In genomic region chr2:173940208-173941020, GRCh38 we compare ENCODE assay signal across 14 cellular contexts. TPM values are rescaled to one million over a fixed set of nuclear protein-coding genes. Genes with fewer than 3 reads are reported as not detected.
DNase-seq lines count a peak whose midpoint lies in the region; ATAC-seq and TF ChIP-seq lines count a peak whose summit lies in the region.
"Had no signal": no experiment of that assay in that cellular context is flagged by ENCODE, and none has a peak within 500 bp of the region (broad histone marks: within the 10 kb centered on the region; RNA-seq: fewer than 3 reads in every experiment).

No MANE protein-coding gene starts in this region.

- H3K4me2 ChIP-seq in GM23338, result no peak overlapping the region

- peak overlapping the region; percentile 7 for H3K4me3 Mint-ChIP-seq in activated T-cell treated with anti-CD3 and anti-CD28 coated beads, Interleukin-2, amount 50 U/mL, for 24 hours
- H3K4me3 Mint-ChIP-seq in GM23338 (no peak overlapping the region; the same call in 2 of the 3 replicates), progenitor cell of endocrine pancreas (ENCODE audit: low read depth) (no peak overlapping the region)
- H3K4me3 Mint-ChIP-seq in activated T-helper 2 cell treated with anti-CD3 and anti-CD28 coated beads, Interferon-gamma antibody, Interleukin-2, Interleukin-4, amounts not matched to agents 10 μg/mL and 5 μg/mL and 100 μg/mL, durations not matched to agents 14 hours and 24 hours and 36 hours (ENCODE audit: low read depth), result no peak overlapping the region

- no peak overlapping the region for H2AFZ ChIP-seq in GM23338

- peak overlapping the region; percentile 84 for H3K27ac Mint-ChIP-seq in activated T-cell treated with anti-CD3 and anti-CD28 coated beads, Interleukin-2, amount 50 U/mL, for 24 hours
- H3K27ac Mint-ChIP-seq in GM23338 (peak overlapping the region; percentile 26; the same call in 1 of the 2 replicates), progenitor cell of endocrine pancreas (peak overlapping the region; percentile 53)
- H3K27ac Mint-ChIP-seq in activated T-helper 2 cell treated with anti-CD3 and anti-CD28 coated beads, Interferon-gamma antibody, Interleukin-2, Interleukin-4, amounts not matched to agents 10 μg/mL and 5 μg/mL and 100 μg/mL, durations not matched to agents 14 hours and 24 hours and 36 hours, result peak overlapping the region; percentile 81

- H3K36me3 Mint-ChIP-seq in activated T-cell treated with anti-CD3 and anti-CD28 coated beads, Interleukin-2, amount 50 U/mL, for 24 hours (ENCODE audit: low read depth), result peaks cover 61% of the 10 kb centered on the region
- H3K36me3 Mint-ChIP-seq in GM23338 (ENCODE audit: low read depth) (peaks cover 2% of the 10 kb centered on the region), progenitor cell of endocrine pancreas (ENCODE audit: insufficient read depth) (peaks cover 6% of the 10 kb centered on the region)
- peaks cover 48% of the 10 kb centered on the region for H3K36me3 Mint-ChIP-seq in activated T-helper 2 cell treated with anti-CD3 and anti-CD28 coated beads, Interferon-gamma antibody, Interleukin-2, Interleukin-4, amounts not matched to agents 10 μg/mL and 5 μg/mL and 100 μg/mL, durations not matched to agents 14 hours and 24 hours and 36 hours (ENCODE audit: low read depth)

- TF ChIP-seq CTCF in GM23338 (conservative IDR thresholded peaks at IDR 0.05; ENCODE audit: low read depth in 2 of 2) (no peak), progenitor cell of endocrine pancreas (IDR thresholded peaks at IDR 0.05; ENCODE audit: unreplicated experiment) (no peak), lower leg skin (IDR thresholded peaks at IDR 0.05) (no peak)

- H3K4me3 ChIP-seq in GM23338, result no peak overlapping the region
- H3K4me3 ChIP-seq in lower leg skin (ENCODE audit: low read depth, poor library complexity, severe bottlenecking), result no peak overlapping the region
- H3K4me3 ChIP-seq: colonic mucosa, ovary had no signal

- no peak for ATAC-seq in GM23338

- H3K27ac ChIP-seq in GM23338 (ENCODE audit: low read depth), result no peak overlapping the region
- H3K27ac ChIP-seq: colonic mucosa, HL-60, ovary had no signal

- no peaks in the 10 kb centered on the region for H3K9me2 ChIP-seq in GM23338 (ENCODE audit: insufficient read depth)

- H4K20me1 ChIP-seq in GM23338 (replicated peaks; ENCODE audit: insufficient read depth), result peaks cover 70% of the 10 kb centered on the region

- no peaks in the 10 kb centered on the region for H3K27me3 ChIP-seq in GM23338 (ENCODE audit: insufficient read depth)
- H3K27me3 ChIP-seq: BE2C, colonic mucosa, ovary had no signal

- H3F3A ChIP-seq in GM23338 (replicated peaks; ENCODE audit: low read depth), result no peaks in the 10 kb centered on the region

- H3K27me3 Mint-ChIP-seq in activated T-cell treated with anti-CD3 and anti-CD28 coated beads, Interleukin-2, amount 50 U/mL, for 24 hours, result no peaks in the 10 kb centered on the region
- no peaks in the 10 kb centered on the region for H3K27me3 Mint-ChIP-seq in GM23338 (ENCODE audit: insufficient read depth, low read depth, poor library complexity)
- H3K27me3 Mint-ChIP-seq in activated T-helper 2 cell treated with anti-CD3 and anti-CD28 coated beads, Interferon-gamma antibody, Interleukin-2, Interleukin-4, amounts not matched to agents 10 μg/mL and 5 μg/mL and 100 μg/mL, durations not matched to agents 14 hours and 24 hours and 36 hours (ENCODE audit: low read depth), result no peaks in the 10 kb centered on the region
- no peaks in the 10 kb centered on the region for H3K27me3 Mint-ChIP-seq in progenitor cell of endocrine pancreas

- H3K4me1 Mint-ChIP-seq in activated T-cell treated with anti-CD3 and anti-CD28 coated beads, Interleukin-2, amount 50 U/mL, for 24 hours (ENCODE audit: low read depth), result peaks cover 71% of the 10 kb centered on the region
- H3K4me1 Mint-ChIP-seq in GM23338, result peaks cover 40% of the 10 kb centered on the region
- H3K4me1 Mint-ChIP-seq in activated T-helper 2 cell treated with anti-CD3 and anti-CD28 coated beads, Interferon-gamma antibody, Interleukin-2, Interleukin-4, amounts not matched to agents 10 μg/mL and 5 μg/mL and 100 μg/mL, durations not matched to agents 14 hours and 24 hours and 36 hours (ENCODE audit: low read depth), result peaks cover 53% of the 10 kb centered on the region
- peaks cover 16% of the 10 kb centered on the region for H3K4me1 Mint-ChIP-seq in progenitor cell of endocrine pancreas (ENCODE audit: low read depth)

- H3K36me3 ChIP-seq in GM23338 (ENCODE audit: insufficient read depth), result no peaks in the 10 kb centered on the region
- H3K36me3 ChIP-seq: BE2C, colonic mucosa, ovary had no signal

- no peak for DNase-seq in activated T-cell treated with anti-CD3 and anti-CD28 coated beads, Interleukin-2, amount 50 U/mL, for 24 hours
- DNase-seq in activated T-cell treated with anti-CD3 and anti-CD28 coated beads for 4 hours, result no peak
- DNase-seq in GM23338 (ENCODE audit: low spot score), result no peak
- DNase-seq in activated T-helper 2 cell treated with anti-CD3 and anti-CD28 coated beads, Interferon-gamma antibody, Interleukin-2, Interleukin-4, amounts not matched to agents 10 μg/mL and 5 μg/mL and 100 μg/mL, durations not matched to agents 14 hours and 24 hours and 36 hours (ENCODE audit: low spot score), result no peak
- DNase-seq in progenitor cell of endocrine pancreas (ENCODE audit: low spot score, unreplicated experiment), result no peak
- DNase-seq in lower leg skin (ENCODE audit: low spot score in 2 of 2), result no peak
- DNase-seq in NCI-H226, result no peak
- DNase-seq in NCI-H1436 treated with DMSO at 0.1 percent for 48 hours (lab: John Stamatoyannopoulos, UW), result no peak
- DNase-seq: activated effector memory CD4-positive, alpha-beta T cell treated with Interleukin-2 at 50 U/mL for 16 hours; BE2C; colonic mucosa; ovary; stimulated activated CD4-positive, alpha-beta T cell treated with anti-CD3 and anti-CD28 coated beads, Interleukin-1b, Interleukin-23, amount 100 ng/mL, for 48 hours had no signal

- WGBS in lower leg skin, 2 donors, result 90 to 97% methylated on average over 5 of the region's 5 CpGs

- no peaks in the 10 kb centered on the region for H3K9me3 Mint-ChIP-seq in activated T-cell treated with anti-CD3 and anti-CD28 coated beads, Interleukin-2, amount 50 U/mL, for 24 hours
- H3K9me3 Mint-ChIP-seq in GM23338 (no peaks in the 10 kb centered on the region), progenitor cell of endocrine pancreas (ENCODE audit: low read depth) (no peaks in the 10 kb centered on the region)
- H3K9me3 Mint-ChIP-seq in activated T-helper 2 cell treated with anti-CD3 and anti-CD28 coated beads, Interferon-gamma antibody, Interleukin-2, Interleukin-4, amounts not matched to agents 10 μg/mL and 5 μg/mL and 100 μg/mL, durations not matched to agents 14 hours and 24 hours and 36 hours, result no peaks in the 10 kb centered on the region

- intact Hi-C loops in activated T-helper 2 cell treated with anti-CD3 and anti-CD28 coated beads, Interferon-gamma antibody, Interleukin-2, Interleukin-4, amounts not matched to agents 10 μg/mL and 5 μg/mL and 100 μg/mL, durations not matched to agents 14 hours and 24 hours and 36 hours (cut with micrococcal nuclease), result no loop called here
- intact Hi-C loops in lower leg skin (cut with DNase I; ENCODE audit: low total_unique reads), result no loop called here

- peaks cover 49% of the 10 kb centered on the region for H3K4me1 ChIP-seq in GM23338 (ENCODE audit: insufficient read depth)

- H3K79me2 ChIP-seq in GM23338 (replicated peaks; ENCODE audit: insufficient read depth), result peaks cover 100% of the 10 kb centered on the region

- TF ChIP-seq POLR2A in lower leg skin (IDR thresholded peaks at IDR 0.05), result no peak

TF ChIP-seq in GM23338, 12 proteins besides CTCF, POLR2A, EP300 and RAD21 (continues in another document):
- TF ChIP-seq, protein P1, sequence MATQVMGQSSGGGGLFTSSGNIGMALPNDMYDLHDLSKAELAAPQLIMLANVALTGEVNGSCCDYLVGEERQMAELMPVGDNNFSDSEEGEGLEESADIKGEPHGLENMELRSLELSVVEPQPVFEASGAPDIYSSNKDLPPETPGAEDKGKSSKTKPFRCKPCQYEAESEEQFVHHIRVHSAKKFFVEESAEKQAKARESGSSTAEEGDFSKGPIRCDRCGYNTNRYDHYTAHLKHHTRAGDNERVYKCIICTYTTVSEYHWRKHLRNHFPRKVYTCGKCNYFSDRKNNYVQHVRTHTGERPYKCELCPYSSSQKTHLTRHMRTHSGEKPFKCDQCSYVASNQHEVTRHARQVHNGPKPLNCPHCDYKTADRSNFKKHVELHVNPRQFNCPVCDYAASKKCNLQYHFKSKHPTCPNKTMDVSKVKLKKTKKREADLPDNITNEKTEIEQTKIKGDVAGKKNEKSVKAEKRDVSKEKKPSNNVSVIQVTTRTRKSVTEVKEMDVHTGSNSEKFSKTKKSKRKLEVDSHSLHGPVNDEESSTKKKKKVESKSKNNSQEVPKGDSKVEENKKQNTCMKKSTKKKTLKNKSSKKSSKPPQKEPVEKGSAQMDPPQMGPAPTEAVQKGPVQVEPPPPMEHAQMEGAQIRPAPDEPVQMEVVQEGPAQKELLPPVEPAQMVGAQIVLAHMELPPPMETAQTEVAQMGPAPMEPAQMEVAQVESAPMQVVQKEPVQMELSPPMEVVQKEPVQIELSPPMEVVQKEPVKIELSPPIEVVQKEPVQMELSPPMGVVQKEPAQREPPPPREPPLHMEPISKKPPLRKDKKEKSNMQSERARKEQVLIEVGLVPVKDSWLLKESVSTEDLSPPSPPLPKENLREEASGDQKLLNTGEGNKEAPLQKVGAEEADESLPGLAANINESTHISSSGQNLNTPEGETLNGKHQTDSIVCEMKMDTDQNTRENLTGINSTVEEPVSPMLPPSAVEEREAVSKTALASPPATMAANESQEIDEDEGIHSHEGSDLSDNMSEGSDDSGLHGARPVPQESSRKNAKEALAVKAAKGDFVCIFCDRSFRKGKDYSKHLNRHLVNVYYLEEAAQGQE (IDR thresholded peaks at IDR 0.05; ENCODE audit: unreplicated experiment), result no peak
- TF ChIP-seq POLR2AphosphoS5 (IDR thresholded peaks at IDR 0.05; ENCODE audit: low read depth) (no peak), NANOG (IDR thresholded peaks at IDR 0.05; ENCODE audit: borderline replicate concordance) (no peak), STAT1 (IDR thresholded peaks at IDR 0.05; ENCODE audit: unreplicated experiment) (no peak), ZNF114 (CRISPR knock-in tag; IDR thresholded peaks at IDR 0.05) (no peak)

RNA-seq across cellular contexts. Expression of gene SP3, which starts 24.8 kb away (rescaled TPM):
- 96.9 and 110 TPM in 2 replicates for total RNA-seq in GM23338 (2014; rRNA removed; shearing (Covaris generic))
- polyA plus RNA-seq in GM23338 (2016; fragmentation: Nextera tagmentation; extraction: Ambion mirVana), result 21.9 and 24.1 TPM in 2 replicates
- total RNA-seq in activated T-helper 2 cell treated with anti-CD3 and anti-CD28 coated beads, Interferon-gamma antibody, Interleukin-2, Interleukin-4, amounts not matched to agents 10 μg/mL and 5 μg/mL and 100 μg/mL, durations not matched to agents 14 hours and 24 hours and 36 hours, result 104 and 105 TPM in 2 replicates
- 93.8 and 96.9 TPM in 2 replicates for total RNA-seq in progenitor cell of endocrine pancreas
- total RNA-seq in lower leg skin, result 100 to 1,000 TPM in 3 of 4 donors, 10 to 100 TPM in 1; 99.1 to 209 (median 124) TPM

Comparison
In these comparisons a context has a peak if more than half of its experiments do, and no peak if none do; other contexts are left out.
1. H3K27ac Mint-ChIP-seq: peak in every context shown above with its lines; median percentile 84 in activated T-cell treated with anti-CD3 and anti-CD28 coated beads, Interleukin-2, amount 50 U/mL, for 24 hours; 81 in activated T-helper 2 cell treated with anti-CD3 and anti-CD28 coated beads, Interferon-gamma antibody, Interleukin-2, Interleukin-4, amounts not matched to agents 10 μg/mL and 5 μg/mL and 100 μg/mL, durations not matched to agents 14 hours and 24 hours and 36 hours; 53 in progenitor cell of endocrine pancreas; 26 in GM23338.